9 cellular contexts compared by ENCODE assay signal in the genomic region with DNA sequence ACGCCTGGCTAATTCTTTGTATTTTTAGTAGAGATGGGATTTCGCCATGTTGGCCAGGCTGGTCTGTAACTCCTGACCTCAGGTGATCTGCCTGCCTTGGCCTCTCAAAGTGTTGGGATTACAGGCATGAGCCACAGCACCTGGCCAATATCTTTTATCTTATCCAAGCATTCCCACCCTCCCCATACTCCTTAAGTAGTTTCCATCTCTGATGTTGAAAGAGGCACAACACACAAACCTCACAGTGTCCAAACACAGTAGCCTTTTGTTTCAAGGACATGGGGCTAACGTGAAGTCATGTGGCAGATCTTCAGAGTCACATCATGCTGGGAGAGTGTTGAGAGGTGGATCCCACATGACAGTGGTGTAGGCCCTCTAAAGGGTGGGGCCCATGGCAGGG. TPM values are rescaled to one million over a fixed set of nuclear protein-coding genes. Genes with fewer than 3 reads are reported as not detected.
DNase-seq lines count a peak whose midpoint lies in the region; ATAC-seq and TF ChIP-seq lines count a peak whose summit lies in the region.
"Not testable (repeated sequence)": the region's sequence is repeated elsewhere in the genome, so short reads cannot be mapped to it uniquely, and the experiment has no call there.
"Had no signal": no experiment of that assay in that cellular context is flagged by ENCODE, and none has a peak within 500 bp of the region (broad histone marks: within the 10 kb centered on the region; RNA-seq: fewer than 3 reads in every experiment).

No MANE protein-coding gene starts in this region.

- peak overlapping the region; percentile 18 for H3K27ac Mint-ChIP-seq in type B pancreatic cell

- intact Hi-C loops in sciatic nerve (cut with DNase I), result not testable (repeated sequence)

- H3K36me3 Mint-ChIP-seq in type B pancreatic cell, result not testable (repeated sequence)

- H3K4me1 Mint-ChIP-seq in type B pancreatic cell (ENCODE audit: unreplicated experiment), result not testable (repeated sequence)

- DNase-seq in Ammon's horn (ENCODE audit: low spot score) (peak; percentile 67), HuH-7.5 (ENCODE audit: low spot score) (peak; percentile 15), caudate nucleus (lab: John Stamatoyannopoulos, UW) (peak in 24 of 61 donors; percentile 9 to 61 (median 34)), foreskin melanocyte (peak; percentile 98), inferior parietal cortex (ENCODE audit: extremely low spot score) (peak; percentile 46), midbrain (lab: John Stamatoyannopoulos, UW) (peak; percentile 44)
- DNase-seq in sciatic nerve (ENCODE audit: low spot score); type B pancreatic cell (ENCODE audit: extremely low spot score, unreplicated experiment): not testable (repeated sequence)

- peak; percentile 22 for ATAC-seq in sciatic nerve

- TF ChIP-seq CTCF in type B pancreatic cell (conservative IDR thresholded peaks at IDR 0.05), result not testable (repeated sequence)

- H3K4me3 Mint-ChIP-seq in type B pancreatic cell, result not testable (repeated sequence)

- H3K27me3 Mint-ChIP-seq in type B pancreatic cell, result peaks cover 16% of the 10 kb centered on the region

- peak overlapping the region; percentile 95 for H3K27ac ChIP-seq in caudate nucleus (ENCODE audit: low read depth, low read length)

- H3K9me3 Mint-ChIP-seq in type B pancreatic cell, result not testable (repeated sequence)

RNA-seq across cellular contexts. Expression of a gene that starts 10.8 kb away (rescaled TPM):
- total RNA-seq in sciatic nerve (0.98 TPM), type B pancreatic cell (ENCODE audit: low replicate concordance) (1.6 and 7.6 TPM in 2 replicates)
- total RNA-seq: HT1080 had no signal

RNA-seq across cellular contexts. Expression of a gene that starts 11.7 kb away (rescaled TPM):
- total RNA-seq in sciatic nerve (55.7 TPM), type B pancreatic cell (ENCODE audit: low replicate concordance) (74.1 and 79.2 TPM in 2 replicates)

RNA-seq across cellular contexts. Expression of a gene that starts 26.0 kb away (rescaled TPM):
- total RNA-seq in sciatic nerve, result 2.1 TPM
- total RNA-seq in type B pancreatic cell (ENCODE audit: low replicate concordance), result 2.8 and 8.2 TPM in 2 replicates
